ENCODE assay signal across 38 cellular contexts in the genomic region with DNA sequence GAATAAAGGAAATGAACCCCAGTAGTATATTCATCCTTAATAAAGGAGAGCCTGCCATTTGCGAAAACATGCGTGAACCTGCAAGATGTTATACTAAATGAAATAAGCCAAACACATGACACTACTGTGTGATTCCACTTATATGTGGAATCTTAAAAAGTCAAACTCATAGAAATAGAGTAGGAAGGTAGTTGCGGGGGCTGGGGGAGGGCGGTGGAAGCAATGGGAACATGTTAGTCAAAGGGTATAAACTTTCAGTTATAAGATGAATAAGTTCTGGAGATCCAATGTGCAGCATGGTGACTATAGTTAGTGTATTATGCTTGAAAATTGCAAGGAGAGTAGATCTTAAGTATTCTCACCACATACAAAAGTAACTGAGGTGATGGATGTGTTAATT.
"Had no signal": no experiment of that assay in that cellular context is flagged by ENCODE, and none has a peak within 500 bp of the region (broad histone marks: within the 10 kb centered on the region; RNA-seq: fewer than 3 reads in every experiment).

No MANE protein-coding gene starts in this region.

- H3K4me1 Mint-ChIP-seq: activated CD4-positive, alpha-beta T cell treated with anti-CD3 and anti-CD28 coated beads, Interleukin-2, amount 10 ng/mL, durations not matched to agents 24 days and 14 days; activated T-helper 17 cell treated with anti-CD3 and anti-CD28 coated beads, Interleukin-2, amount 50 U/mL, for 72 hours; central memory CD8-positive, alpha-beta T cell had no signal

- H3K36me3 ChIP-seq: adrenal gland, cardiac muscle cell, WERI-Rb-1 had no signal

- H3K27ac ChIP-seq: adrenal gland, cardiac muscle cell, WERI-Rb-1 had no signal

- H3K4me3 Mint-ChIP-seq: activated CD4-positive, alpha-beta memory T cell treated with anti-CD3 and anti-CD28 coated beads for 36 hours; activated CD4-positive, alpha-beta T cell treated with anti-CD3 and anti-CD28 coated beads for 36 hours; activated CD4-positive, alpha-beta T cell treated with anti-CD3 and anti-CD28 coated beads, Interleukin-2, amount 10 ng/mL, durations not matched to agents 24 days and 14 days; activated CD8-positive, alpha-beta T cell treated with anti-CD3 and anti-CD28 coated beads for 36 hours; activated naive CD4-positive, alpha-beta T cell treated with anti-CD3 and anti-CD28 coated beads for 36 hours; activated naive CD8-positive, alpha-beta T cell treated with anti-CD3 and anti-CD28 coated beads for 36 hours; activated T-cell treated with anti-CD3 and anti-CD28 coated beads, Interleukin-2, amount 50 U/mL, for 4 hours; activated T-cell treated with anti-CD3 and anti-CD28 coated beads, Interleukin-2, amount 50 U/mL, for 72 hours; activated T-helper 1 cell treated with anti-CD3 and anti-CD28 coated beads, Interleukin-12 subunit alpha, Interleukin-12 subunit beta, Interleukin-2, Interleukin-4 antibody, amounts not matched to agents 30 ng/mL and 10 ng/mL and 1 ng/mL, durations not matched to agents 14 hours and 24 hours and 36 hours; activated T-helper 17 cell treated with anti-CD3 and anti-CD28 coated beads, Interleukin-2, amount 50 U/mL, for 72 hours; brain; central memory CD8-positive, alpha-beta T cell; T-helper 1 cell treated with Interleukin-12 subunit alpha and Interleukin-12 subunit beta and Interleukin-4 antibody, amounts not matched to agents 30 μg/mL and 1 μg/mL, for 36 hours; T-helper 2 cell treated with Interferon-gamma antibody and Interleukin-4, amounts not matched to agents 5 μg/mL and 100 μg/mL, for 36 hours; WTC11 had no signal

- H3K27me3 Mint-ChIP-seq: activated CD4-positive, alpha-beta memory T cell treated with anti-CD3 and anti-CD28 coated beads for 36 hours; activated CD4-positive, alpha-beta T cell treated with anti-CD3 and anti-CD28 coated beads for 36 hours; activated CD8-positive, alpha-beta T cell treated with anti-CD3 and anti-CD28 coated beads for 36 hours; activated T-helper 17 cell treated with anti-CD3 and anti-CD28 coated beads, Interleukin-2, amount 50 U/mL, for 72 hours; brain; central memory CD8-positive, alpha-beta T cell had no signal

- H3K27me3 ChIP-seq: adrenal gland, cardiac muscle cell had no signal

- H3K27ac Mint-ChIP-seq: activated CD4-positive, alpha-beta memory T cell treated with anti-CD3 and anti-CD28 coated beads for 36 hours; activated CD4-positive, alpha-beta T cell treated with anti-CD3 and anti-CD28 coated beads for 36 hours; activated CD4-positive, alpha-beta T cell treated with anti-CD3 and anti-CD28 coated beads, Interleukin-2, amount 10 ng/mL, durations not matched to agents 24 days and 14 days; activated CD8-positive, alpha-beta T cell treated with anti-CD3 and anti-CD28 coated beads for 36 hours; activated naive CD4-positive, alpha-beta T cell treated with anti-CD3 and anti-CD28 coated beads for 36 hours; activated naive CD4-positive, alpha-beta T cell treated with anti-CD3 and anti-CD28 coated beads, Interleukin-2, amount 50 U/mL, for 72 hours; activated naive CD8-positive, alpha-beta T cell treated with anti-CD3 and anti-CD28 coated beads for 36 hours; activated T-cell treated with anti-CD3 and anti-CD28 coated beads, Interleukin-2, amount 50 U/mL, for 72 hours; activated T-helper 1 cell treated with anti-CD3 and anti-CD28 coated beads, Interleukin-12 subunit alpha, Interleukin-12 subunit beta, Interleukin-2, Interleukin-4 antibody, amounts not matched to agents 30 ng/mL and 10 ng/mL and 1 ng/mL, durations not matched to agents 14 hours and 24 hours and 36 hours; activated T-helper 17 cell treated with anti-CD3 and anti-CD28 coated beads, Interleukin-2, amount 50 U/mL, for 72 hours; brain; T-helper 1 cell treated with Interleukin-12 subunit alpha and Interleukin-12 subunit beta and Interleukin-4 antibody, amounts not matched to agents 30 μg/mL and 1 μg/mL, for 36 hours; T-helper 2 cell treated with Interferon-gamma antibody and Interleukin-4, amounts not matched to agents 5 μg/mL and 100 μg/mL, for 36 hours; WTC11 had no signal

- H3K4me1 ChIP-seq: adrenal gland had no signal

- H3K9me3 Mint-ChIP-seq: activated CD4-positive, alpha-beta memory T cell treated with anti-CD3 and anti-CD28 coated beads for 36 hours; activated CD4-positive, alpha-beta T cell treated with anti-CD3 and anti-CD28 coated beads, Interleukin-2, amount 10 ng/mL, durations not matched to agents 24 days and 14 days; activated CD8-positive, alpha-beta T cell treated with anti-CD3 and anti-CD28 coated beads for 36 hours; activated naive CD4-positive, alpha-beta T cell treated with anti-CD3 and anti-CD28 coated beads for 36 hours; activated naive CD4-positive, alpha-beta T cell treated with anti-CD3 and anti-CD28 coated beads, Interleukin-2, amount 50 U/mL, for 72 hours; activated naive CD8-positive, alpha-beta T cell treated with anti-CD3 and anti-CD28 coated beads for 36 hours; activated T-cell treated with anti-CD3 and anti-CD28 coated beads, Interleukin-2, amount 50 U/mL, for 4 hours; activated T-cell treated with anti-CD3 and anti-CD28 coated beads, Interleukin-2, amount 50 U/mL, for 72 hours; activated T-helper 1 cell treated with anti-CD3 and anti-CD28 coated beads, Interleukin-12 subunit alpha, Interleukin-12 subunit beta, Interleukin-2, Interleukin-4 antibody, amounts not matched to agents 30 ng/mL and 10 ng/mL and 1 ng/mL, durations not matched to agents 14 hours and 24 hours and 36 hours; activated T-helper 17 cell treated with anti-CD3 and anti-CD28 coated beads, Interleukin-2, amount 50 U/mL, for 72 hours; brain; central memory CD8-positive, alpha-beta T cell; T-helper 1 cell treated with Interleukin-12 subunit alpha and Interleukin-12 subunit beta and Interleukin-4 antibody, amounts not matched to agents 30 μg/mL and 1 μg/mL, for 36 hours; T-helper 2 cell treated with Interferon-gamma antibody and Interleukin-4, amounts not matched to agents 5 μg/mL and 100 μg/mL, for 36 hours; WTC11 had no signal

- FAIRE-seq: TTC549 had no signal

- ATAC-seq: activated CD4-positive, alpha-beta T cell treated with anti-CD3 and anti-CD28 coated beads for 36 hours; activated CD4-positive, CD25-positive, alpha-beta regulatory T cell treated with anti-CD3 and anti-CD28 coated beads, Interleukin-2, amount 50 U/mL, for 24 hours; activated CD8-positive, alpha-beta T cell treated with anti-CD3 and anti-CD28 coated beads for 36 hours; activated naive CD4-positive, alpha-beta T cell treated with anti-CD3 and anti-CD28 coated beads, Interleukin-2, amount 50 U/mL, for 72 hours; activated T-cell treated with anti-CD3 and anti-CD28 coated beads, Interleukin-2, amount 50 U/mL, for 4 hours; activated T-cell treated with anti-CD3 and anti-CD28 coated beads, Interleukin-2, amount 50 U/mL, for 72 hours; activated T-helper 17 cell treated with anti-CD3 and anti-CD28 coated beads, Interleukin-2, amount 50 U/mL, for 72 hours; WTC11 had no signal

- H3K9me3 ChIP-seq: adrenal gland had no signal

- DNase-seq: activated CD4-positive, alpha-beta memory T cell treated with anti-CD3 and anti-CD28 coated beads for 36 hours; activated CD4-positive, alpha-beta T cell treated with anti-CD3 and anti-CD28 coated beads for 1 hour; activated CD4-positive, alpha-beta T cell treated with anti-CD3 and anti-CD28 coated beads for 36 hours; activated CD4-positive, alpha-beta T cell treated with anti-CD3 and anti-CD28 coated beads, Interleukin-2, amount 10 ng/mL, durations not matched to agents 24 days and 14 days; activated CD4-positive, alpha-beta T cell treated with anti-CD3 and anti-CD28 coated beads, Interleukin-2, amount 50 U/mL, for 1 hour; activated CD4-positive, alpha-beta T cell treated with anti-CD3 and anti-CD28 coated beads, Interleukin-2, amount 50 U/mL, for 4 hours; activated CD4-positive, CD25-positive, alpha-beta regulatory T cell; activated CD8-positive, alpha-beta memory T cell treated with anti-CD3 and anti-CD28 coated beads, Interleukin-2, amount 50 U/mL, for 4 hours; activated CD8-positive, alpha-beta T cell treated with anti-CD3 and anti-CD28 coated beads for 36 hours; activated effector memory CD4-positive, alpha-beta T cell treated with anti-CD3 and anti-CD28 coated beads, Interleukin-2, amount 50 U/mL, for 16 hours; activated gamma-delta T cell treated with Interleukin-2 at 50 U/mL for 16 hours; activated naive CD4-positive, alpha-beta T cell; activated naive CD4-positive, alpha-beta T cell treated with anti-CD3 and anti-CD28 coated beads for 36 hours; activated naive CD4-positive, alpha-beta T cell treated with anti-CD3 and anti-CD28 coated beads, Interleukin-2, amount 50 U/mL, for 16 hours; activated naive CD8-positive, alpha-beta T cell treated with anti-CD3 and anti-CD28 coated beads for 36 hours; activated T-cell treated with anti-CD3 and anti-CD28 coated beads for 4 hours; activated T-cell treated with anti-CD3 and anti-CD28 coated beads, Interleukin-2, amount 50 U/mL, for 1 hour; activated T-cell treated with anti-CD3 and anti-CD28 coated beads, Interleukin-2, amount 50 U/mL, for 4 hours; activated T-cell treated with anti-CD3 and anti-CD28 coated beads, Interleukin-2, amount 50 U/mL, for 72 hours; adrenal gland; amniotic stem cell; aorta; SW 1271; T-helper 1 cell; T-helper 2 cell; T-helper 9 cell; WERI-Rb-1 had no signal

- H3K36me3 Mint-ChIP-seq: activated CD4-positive, alpha-beta memory T cell treated with anti-CD3 and anti-CD28 coated beads for 36 hours; activated naive CD4-positive, alpha-beta T cell treated with anti-CD3 and anti-CD28 coated beads, Interleukin-2, amount 50 U/mL, for 72 hours; activated naive CD8-positive, alpha-beta T cell treated with anti-CD3 and anti-CD28 coated beads for 36 hours; brain; WTC11 had no signal

- H3K4me3 ChIP-seq: adrenal gland, cardiac muscle cell had no signal
